In genomic region chr1:222617367-222617951, GRCh38 we compare ENCODE assay signal across 8 cellular contexts. TPM values are rescaled to one million over a fixed set of nuclear protein-coding genes. Genes with fewer than 3 reads are reported as not detected.
A peak's percentile ranks its signal among the peaks of the same experiment; 100 is the strongest.
DNase-seq lines count a peak whose midpoint lies in the region; ATAC-seq and TF ChIP-seq lines count a peak whose summit lies in the region.

No MANE protein-coding gene starts in this region.

- peak; percentile 84 for ATAC-seq in HG02884 (IDR thresholded peaks at IDR 0.05; ENCODE audit: unreplicated experiment)
- ATAC-seq in T-cell (replicated peaks in 1 of 4) = peak; percentile 89 to 93 (median 90)
- peak; percentile 95 for ATAC-seq in left ventricle myocardium superior
- peak; percentile 95 for ATAC-seq in upper lobe of right lung

- H3K27ac Mint-ChIP-seq in T-cell (peak overlapping the region; percentile 87 to 92), progenitor cell of endocrine pancreas (peak overlapping the region; percentile 89)

- H3K36me3 ChIP-seq in upper lobe of right lung = peaks cover 3% of the 10 kb centered on the region

- H3K4me1 Mint-ChIP-seq in T-cell = peaks cover 30 to 33% (median 31%) of the 10 kb centered on the region in 3 donors
- peaks cover 12% of the 10 kb centered on the region for H3K4me1 Mint-ChIP-seq in progenitor cell of endocrine pancreas (ENCODE audit: low read depth)

- POLR2A ChIA-PET in T-cell (lab: Charles Lee) = no interaction called here

- TF ChIP-seq CTCF in GM13977 (IDR thresholded peaks at IDR 0.05; ENCODE audit: extremely low read depth, insufficient read depth, missing control alignments) (no peak), progenitor cell of endocrine pancreas (IDR thresholded peaks at IDR 0.05; ENCODE audit: unreplicated experiment) (no peak), upper lobe of right lung (IDR thresholded peaks at IDR 0.05) (no peak)

- peaks cover 6% of the 10 kb centered on the region for H3K36me3 Mint-ChIP-seq in T-cell
- peaks cover 2% of the 10 kb centered on the region for H3K36me3 Mint-ChIP-seq in progenitor cell of endocrine pancreas (ENCODE audit: insufficient read depth)

- H3K27ac ChIP-seq in upper lobe of right lung = peak overlapping the region; percentile 65

- H3K9me3 ChIP-seq in upper lobe of right lung = no peaks in the 10 kb centered on the region

- intact Hi-C loops in left ventricle myocardium superior (cut with micrococcal nuclease) = no loop called here
- intact Hi-C loops in upper lobe of right lung (cut with DNase I) = no loop called here

- peaks cover 18 to 21% of the 10 kb centered on the region in 2 donors for H3K27me3 Mint-ChIP-seq in T-cell
- peaks cover 4% of the 10 kb centered on the region for H3K27me3 Mint-ChIP-seq in progenitor cell of endocrine pancreas

- DNase-seq in GM13977 (ENCODE audit: low spot score) = peak; percentile 89
- peak; percentile 99 for DNase-seq in NCI-H146 (lab: John Stamatoyannopoulos, UW)
- peak; percentile 68 to 95 (median 90) for DNase-seq in T-cell
- peak; percentile 98 for DNase-seq in amniotic stem cell (lab: John Stamatoyannopoulos, UW)
- peak; percentile 96 for DNase-seq in left ventricle myocardium superior
- DNase-seq in progenitor cell of endocrine pancreas (ENCODE audit: low spot score, unreplicated experiment) = peak; percentile 82
- DNase-seq in upper lobe of right lung = peak; percentile 96

- H3K4me3 ChIP-seq in upper lobe of right lung = peak overlapping the region; percentile 62

- H3K9me3 Mint-ChIP-seq in T-cell (no peaks in the 10 kb centered on the region), progenitor cell of endocrine pancreas (ENCODE audit: low read depth) (no peaks in the 10 kb centered on the region)

- H3K4me3 Mint-ChIP-seq in T-cell = peak overlapping the region; percentile 85 to 91 (median 89)
- peak overlapping the region; percentile 79 for H3K4me3 Mint-ChIP-seq in progenitor cell of endocrine pancreas (ENCODE audit: low read depth)

- in situ Hi-C loops in GM13977 (cut with MboI; ENCODE audit: low pct_unique_long_range_greater_than_20kb, low sequenced_read_pairs, unreplicated experiment) = no loop called here

- H3K27me3 ChIP-seq in upper lobe of right lung = no peaks in the 10 kb centered on the region

- CTCF ChIA-PET in T-cell (lab: Charles Lee) = interaction anchor here (0.7 to 4.4 kb wide), 4 partner anchors 17 to 1183 kb away, joined by 3 to 29 read pairs (median 4); partner anchors contain the start of gene TAF1A (in 1 of the 2)

- peaks cover 12% of the 10 kb centered on the region for H3K4me1 ChIP-seq in upper lobe of right lung

RNA-seq across cellular contexts. Expression of gene MIA3, which starts 0.4 kb away (rescaled TPM):
- total RNA-seq in T-cell = 100 to 1,000 TPM in 3 of 5 donors, 10 to 100 TPM in 2; 86.5 to 116 (median 102) TPM
- total RNA-seq in left ventricle myocardium superior = 65.5 TPM
- total RNA-seq in progenitor cell of endocrine pancreas = 67.1 and 68.6 TPM in 2 replicates
- total RNA-seq in upper lobe of right lung = 69.1 TPM

RNA-seq across cellular contexts. Expression of gene TAF1A, which starts 27.7 kb away (rescaled TPM):
- 10 to 100 TPM in 3 of 5 donors, 1 to 10 TPM in 2; 5.7 to 14.0 (median 12.3) TPM for total RNA-seq in T-cell
- total RNA-seq in left ventricle myocardium superior = 2.6 TPM
- 19.7 and 20.7 TPM in 2 replicates for total RNA-seq in progenitor cell of endocrine pancreas
- total RNA-seq in upper lobe of right lung = 7.1 TPM

Comparison
In these comparisons a context has a peak if more than half of its experiments do, and no peak if none do; other contexts are left out.
1. Peak in every context shown above with its lines: DNase-seq, ATAC-seq, H3K4me3 ChIP-seq and H3K27ac ChIP-seq.